Comparison of ENCODE assay signal across 28 cellular contexts in the genomic region with DNA sequence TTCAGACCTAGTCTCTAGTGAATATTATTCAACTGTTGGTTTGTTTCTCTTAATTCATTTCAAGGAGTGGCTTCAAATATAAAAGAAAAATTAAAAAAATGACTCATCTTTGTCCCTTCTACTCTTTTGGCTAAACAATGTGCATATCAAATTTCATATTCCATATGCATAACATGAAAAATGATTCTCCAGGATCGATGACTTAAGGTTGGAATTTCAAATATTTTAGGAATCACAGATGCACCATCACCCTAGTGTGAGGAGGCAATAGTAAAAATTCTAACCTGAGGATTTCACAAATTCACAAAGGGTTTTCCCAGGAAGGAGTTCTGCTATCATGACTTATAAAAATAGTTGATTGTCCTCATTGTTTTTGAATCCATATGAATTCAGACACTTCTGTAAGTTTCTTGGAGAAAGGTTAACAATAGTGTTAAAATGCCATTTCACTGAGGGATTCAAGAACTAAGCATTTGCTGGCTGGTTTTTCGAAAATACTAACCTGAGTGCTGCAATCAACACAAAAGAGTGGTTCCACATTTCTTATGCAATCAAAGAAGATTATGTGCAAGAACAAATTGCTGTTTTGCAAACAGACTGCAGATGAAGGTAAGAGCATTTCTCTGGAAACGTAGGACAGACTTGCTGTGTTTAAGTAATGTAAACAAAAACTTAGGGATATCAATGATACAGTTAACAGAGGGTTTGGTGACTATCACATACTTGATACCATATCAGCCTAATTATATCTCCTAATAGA.
DNase-seq lines count a peak whose midpoint lies in the region; ATAC-seq and TF ChIP-seq lines count a peak whose summit lies in the region.
"Had no signal": no experiment of that assay in that cellular context is flagged by ENCODE, and none has a peak within 500 bp of the region (broad histone marks: within the 10 kb centered on the region; RNA-seq: fewer than 3 reads in every experiment).

No MANE protein-coding gene starts in this region.

- H4K8ac ChIP-seq in H9 (replicated peaks; ENCODE audit: insufficient read length, low read depth, low read length), result no peak overlapping the region

- H3K79me1 ChIP-seq in H9 (ENCODE audit: insufficient read depth, low read depth, low read length, poor library complexity, severe bottlenecking), result no peaks in the 10 kb centered on the region

- no peak overlapping the region for H3K4ac ChIP-seq in H9 (ENCODE audit: low read depth, low read length)

- TF ChIP-seq CTCF in H9 (conservative IDR thresholded peaks at IDR 0.05) (no peak), astrocyte of the spinal cord (IDR thresholded peaks at IDR 0.05; ENCODE audit: low read depth, low read length) (no peak), retinal pigment epithelial cell (conservative IDR thresholded peaks at IDR 0.05; ENCODE audit: low read depth, low read length) (no peak), Peyer's patch (IDR thresholded peaks at IDR 0.05) (no peak)

- H3K27ac ChIP-seq in H9 (ENCODE audit: insufficient read length, low read depth, low read length), result peak overlapping the region; percentile 81
- no peak overlapping the region for H3K27ac ChIP-seq in Peyer's patch
- H3K27ac ChIP-seq: BLaER1 treated with 17β-estradiol and CSF1 and Interleukin-3, amounts not matched to agents 10 nM and 100 nM; body of pancreas; dorsolateral prefrontal cortex; left lung had no signal

- no peak overlapping the region for H4K91ac ChIP-seq in H9 (ENCODE audit: insufficient read length, low read depth, low read length)

- WGBS in H9 (ENCODE audit: extremely low coverage, insufficient read length, low lambda C conversion rate), result no CpG with 5 or more reads among the region's 3 CpGs

- no peak overlapping the region for H2BK120ac ChIP-seq in H9 (ENCODE audit: low read depth, low read length, poor library complexity, severe bottlenecking)

- no peak for ATAC-seq in HG02973 (IDR thresholded peaks at IDR 0.05; ENCODE audit: unreplicated experiment)
- ATAC-seq: body of pancreas, left lung, natural killer cell had no signal

- no peak overlapping the region for H3K4me2 ChIP-seq in H9 (ENCODE audit: insufficient read depth, insufficient read length, low read length)
- H3K4me2 ChIP-seq: BLaER1 treated with 17β-estradiol and CSF1 and Interleukin-3, amounts not matched to agents 10 nM and 100 nM; SK-N-SH had no signal

- no peaks in the 10 kb centered on the region for H3K36me3 ChIP-seq in Peyer's patch
- H3K36me3 ChIP-seq: BLaER1 treated with 17β-estradiol and CSF1 and Interleukin-3, amounts not matched to agents 10 nM and 100 nM; left lung had no signal

- H3K18ac ChIP-seq in H9 (ENCODE audit: insufficient read length, low read depth, low read length), result no peak overlapping the region

- no peak overlapping the region for H2BK5ac ChIP-seq in H9 (ENCODE audit: insufficient read length, low read length)

- no peak overlapping the region for H2AK5ac ChIP-seq in H9 (ENCODE audit: insufficient read length, low read length)

- H4K5ac ChIP-seq in H9 (ENCODE audit: insufficient read length, low read depth, low read length), result no peak overlapping the region

- no peak overlapping the region for H3T11ph ChIP-seq in H9 (ENCODE audit: low read length)

- H3K56ac ChIP-seq in H9 (ENCODE audit: insufficient read length, low read depth, low read length), result no peak overlapping the region

- in situ Hi-C loops in astrocyte of the spinal cord (cut with HindIII; ENCODE audit: low sequenced_read_pairs), result no loop called here

- no peak for TF ChIP-seq POLR2A in Peyer's patch (IDR thresholded peaks at IDR 0.05)

- no peak overlapping the region for H2BK12ac ChIP-seq in H9 (ENCODE audit: insufficient read length, low read depth, low read length)

- H4K20me1 ChIP-seq in H9 (ENCODE audit: control insufficient read depth, insufficient read depth, insufficient read length), result no peaks in the 10 kb centered on the region
- H4K20me1 ChIP-seq: BLaER1 treated with 17β-estradiol and CSF1 and Interleukin-3, amounts not matched to agents 10 nM and 100 nM had no signal

- no peak overlapping the region for H2BK20ac ChIP-seq in H9 (ENCODE audit: low read depth, low read length, poor library complexity, severe bottlenecking)

- H3K23ac ChIP-seq in H9 (ENCODE audit: insufficient read length, low read depth, low read length), result no peak overlapping the region

- no peak overlapping the region for H3K4me3 Mint-ChIP-seq in H9
- H3K4me3 Mint-ChIP-seq: natural killer cell, type B pancreatic cell had no signal

- H3K9me3 Mint-ChIP-seq in H9, result peaks cover 0 to 2% of the 10 kb centered on the region in 2 experiments; a peak in 2 of 5 replicates

- H3K4me3 ChIP-seq in astrocyte of the spinal cord (ENCODE audit: low read depth, low read length) (no peak overlapping the region), retinal pigment epithelial cell (ENCODE audit: low read length) (no peak overlapping the region), Peyer's patch (no peak overlapping the region)
- H3K4me3 ChIP-seq: BLaER1 treated with 17β-estradiol and CSF1 and Interleukin-3, amounts not matched to agents 10 nM and 100 nM; body of pancreas; dorsolateral prefrontal cortex; left lung had no signal

- no peaks in the 10 kb centered on the region for H3K9me3 ChIP-seq in H9 (ENCODE audit: control insufficient read depth, low read depth, low read length)
- H3K9me3 ChIP-seq in Peyer's patch, result no peaks in the 10 kb centered on the region
- H3K9me3 ChIP-seq: BLaER1 treated with 17β-estradiol and CSF1 and Interleukin-3, amounts not matched to agents 10 nM and 100 nM; body of pancreas; SK-N-SH had no signal

- peaks cover 5% of the 10 kb centered on the region; the same call in 1 of the 2 replicates for H3K4me1 ChIP-seq in H9 (ENCODE audit: insufficient read depth, low read length)
- no peaks in the 10 kb centered on the region for H3K4me1 ChIP-seq in Peyer's patch
- H3K4me1 ChIP-seq: BLaER1 treated with 17β-estradiol and CSF1 and Interleukin-3, amounts not matched to agents 10 nM and 100 nM; body of pancreas; left lung had no signal

- no peak overlapping the region for H3K9ac ChIP-seq in H9 (ENCODE audit: extremely low read depth, insufficient read length, low read length)
- H3K9ac ChIP-seq: BLaER1 treated with 17β-estradiol and CSF1 and Interleukin-3, amounts not matched to agents 10 nM and 100 nM; SK-N-SH had no signal

- H3K27me3 Mint-ChIP-seq in H9 (ENCODE audit: low read depth), result no peaks in the 10 kb centered on the region
- H3K27me3 Mint-ChIP-seq: type B pancreatic cell had no signal

- H3K27me3 ChIP-seq in H9 (ENCODE audit: insufficient read depth, low read length) (no peaks in the 10 kb centered on the region), Peyer's patch (no peaks in the 10 kb centered on the region)
- H3K27me3 ChIP-seq: BLaER1 treated with 17β-estradiol and CSF1 and Interleukin-3, amounts not matched to agents 10 nM and 100 nM; body of pancreas; dorsolateral prefrontal cortex; left lung had no signal

- peak overlapping the region; percentile 68 to 83 (median 82); a peak in 6 of 7 replicates for H3K27ac Mint-ChIP-seq in H9
- H3K27ac Mint-ChIP-seq: natural killer cell, type B pancreatic cell had no signal

- H2AFZ ChIP-seq in H9 (ENCODE audit: low read length), result no peak overlapping the region

- peaks cover 0 to 2% (median 0%) of the 10 kb centered on the region in 3 experiments; a peak in 3 of 7 replicates for H3K36me3 Mint-ChIP-seq in H9 (ENCODE audit: insufficient read depth in 1 of 3, low read depth in 3 of 3)
- H3K36me3 Mint-ChIP-seq: type B pancreatic cell had no signal

- no peaks in the 10 kb centered on the region for H3K79me2 ChIP-seq in H9 (ENCODE audit: insufficient read depth, low read length)

- DNase-seq in H9 (no peak), LHCN-M2 (ENCODE audit: low read depth) (peak; percentile 32), astrocyte of the spinal cord (ENCODE audit: low read depth, low spot score) (peak; percentile 1), retinal pigment epithelial cell (ENCODE audit: low read depth) (peak; percentile 9), HCEC 1CT (no peak), Peyer's patch (no peak)
- DNase-seq: activated CD4-positive, alpha-beta T cell treated with anti-CD3 and anti-CD28 coated beads for 4 hours; activated gamma-delta T cell treated with Interleukin-2 at 50 U/mL for 16 hours; activated T-cell treated with anti-CD3 and anti-CD28 coated beads for 4 hours; body of pancreas; cerebellar nuclear complex; dorsolateral prefrontal cortex; GF-D8; hypothalamus; left lung; natural killer cell; NCI-H1105; NCI-H1930; NCI-H526; occipital lobe; RPMI8226; SK-N-SH; stimulated activated CD4-positive, alpha-beta T cell treated with anti-CD3 and anti-CD28 coated beads, Interleukin-4, amount 100 ng/mL, for 1 hour; substantia nigra; T-helper 2 cell had no signal

- H3K14ac ChIP-seq in H9 (ENCODE audit: insufficient read depth, low read length), result no peak overlapping the region

- peaks cover 9 to 16% of the 10 kb centered on the region in 2 experiments for H3K4me1 Mint-ChIP-seq in H9
- H3K4me1 Mint-ChIP-seq: natural killer cell had no signal

- H2BK15ac ChIP-seq in H9 (ENCODE audit: low read depth, low read length), result no peak overlapping the region

- no peaks in the 10 kb centered on the region for H3K23me2 ChIP-seq in H9 (ENCODE audit: insufficient read length, low read depth, low read length, poor library complexity, severe bottlenecking)

Comparison
In these comparisons a context has a peak if more than half of its experiments do, and no peak if none do; other contexts are left out.
1. DNase-seq: peak in LHCN-M2 (single experiment), astrocyte of the spinal cord (single experiment) and retinal pigment epithelial cell (single experiment); none in H9 (single experiment), HCEC 1CT (single experiment) and Peyer's patch (0 of 3).